ENCODE assay signal across 16 cellular contexts in genomic region chr16:24850289-24850931, GRCh38. TPM values are rescaled to one million over a fixed set of nuclear protein-coding genes. Genes with fewer than 3 reads are reported as not detected.
DNase-seq lines count a peak whose midpoint lies in the region; ATAC-seq, FAIRE-seq and TF ChIP-seq lines count a peak whose summit lies in the region.
"Had no signal": no experiment of that assay in that cellular context is flagged by ENCODE, and none has a peak within 500 bp of the region (broad histone marks: within the 10 kb centered on the region; RNA-seq: fewer than 3 reads in every experiment).

No MANE protein-coding gene starts in this region.

- no peaks in the 10 kb centered on the region for H3K36me3 Mint-ChIP-seq in natural killer cell treated with Interleukin-12 subunit alpha and Interleukin-12 subunit beta and Interleukin-15 and Interleukin-18, amount 100 ng/mL, for 72 hours
- H3K36me3 Mint-ChIP-seq in natural killer cell, result no peaks in the 10 kb centered on the region
- no peaks in the 10 kb centered on the region for H3K36me3 Mint-ChIP-seq in activated CD4-positive, alpha-beta memory T cell treated with anti-CD3 and anti-CD28 coated beads for 36 hours
- H3K36me3 Mint-ChIP-seq: activated naive CD8-positive, alpha-beta T cell treated with anti-CD3 and anti-CD28 coated beads, Interleukin-2, amount 10 ng/mL, durations not matched to agents 7 days and 5 days had no signal

- H3K4me3 Mint-ChIP-seq in natural killer cell treated with Interleukin-12 subunit alpha and Interleukin-12 subunit beta and Interleukin-15 and Interleukin-18, amount 100 ng/mL, for 72 hours, result no peak overlapping the region
- H3K4me3 Mint-ChIP-seq in natural killer cell, result no peak overlapping the region
- no peak overlapping the region for H3K4me3 Mint-ChIP-seq in activated CD4-positive, alpha-beta memory T cell treated with anti-CD3 and anti-CD28 coated beads for 36 hours
- H3K4me3 Mint-ChIP-seq: activated naive CD8-positive, alpha-beta T cell treated with anti-CD3 and anti-CD28 coated beads, Interleukin-2, amount 10 ng/mL, durations not matched to agents 7 days and 5 days; effector memory CD8-positive, alpha-beta T cell had no signal

- no peaks in the 10 kb centered on the region for H3K36me3 ChIP-seq in fibroblast of lung (ENCODE audit: control insufficient read depth, insufficient read depth, low read length)
- H3K36me3 ChIP-seq in HAP-1 (replicated peaks), result no peaks in the 10 kb centered on the region
- H3K36me3 ChIP-seq: prostate gland had no signal

- in situ Hi-C loops in HAP-1 (cut with MboI; ENCODE audit: low sequenced_read_pairs), result no loop called here

- H3K4me1 Mint-ChIP-seq in natural killer cell treated with Interleukin-12 subunit alpha and Interleukin-12 subunit beta and Interleukin-15 and Interleukin-18, amount 100 ng/mL, for 72 hours (ENCODE audit: low read depth in 2 of 2), result peaks cover 0 to 8% of the 10 kb centered on the region in 2 donors
- no peaks in the 10 kb centered on the region for H3K4me1 Mint-ChIP-seq in natural killer cell
- peaks cover 21% of the 10 kb centered on the region for H3K4me1 Mint-ChIP-seq in activated CD4-positive, alpha-beta memory T cell treated with anti-CD3 and anti-CD28 coated beads for 36 hours (ENCODE audit: low read depth)

- H4K20me1 ChIP-seq in fibroblast of lung (ENCODE audit: control insufficient read depth, extremely low read depth, insufficient read depth, low read length), result no peaks in the 10 kb centered on the region

- intact Hi-C loops in natural killer cell (cut with micrococcal nuclease), result no loop called here
- intact Hi-C loops in activated CD4-positive, alpha-beta memory T cell treated with anti-CD3 and anti-CD28 coated beads for 36 hours (cut with micrococcal nuclease), result loop anchor here (2.0 to 10.0 kb wide), 7 partner anchors 78 to 658 kb away; no protein-coding TSS in a partner anchor

- peaks cover 10% of the 10 kb centered on the region for H3K4me1 ChIP-seq in fibroblast of lung (ENCODE audit: control insufficient read depth, extremely low read depth, insufficient read depth, low read length)
- no peaks in the 10 kb centered on the region for H3K4me1 ChIP-seq in HAP-1

- FAIRE-seq in urothelium cell line (lab: Jason Lieb, UNC), result no peak
- FAIRE-seq: HTR-8/SVneo had no signal

- no peak overlapping the region for H3K27ac Mint-ChIP-seq in natural killer cell treated with Interleukin-12 subunit alpha and Interleukin-12 subunit beta and Interleukin-15 and Interleukin-18, amount 100 ng/mL, for 72 hours
- H3K27ac Mint-ChIP-seq in natural killer cell, result no peak overlapping the region
- no peak overlapping the region for H3K27ac Mint-ChIP-seq in activated CD4-positive, alpha-beta memory T cell treated with anti-CD3 and anti-CD28 coated beads for 36 hours
- H3K27ac Mint-ChIP-seq: activated naive CD8-positive, alpha-beta T cell treated with anti-CD3 and anti-CD28 coated beads, Interleukin-2, amount 10 ng/mL, durations not matched to agents 7 days and 5 days; effector memory CD8-positive, alpha-beta T cell had no signal

- no peak overlapping the region for H3K4me2 ChIP-seq in fibroblast of lung (ENCODE audit: extremely low read depth, insufficient read depth, low read length)

- H3K9me3 ChIP-seq in fibroblast of lung (ENCODE audit: control insufficient read depth, insufficient read depth, low read depth, low read length) (no peaks in the 10 kb centered on the region), HAP-1 (no peaks in the 10 kb centered on the region)
- H3K9me3 ChIP-seq: prostate gland had no signal

- peaks cover 0 to 5% of the 10 kb centered on the region in 2 donors for H3K27me3 Mint-ChIP-seq in natural killer cell treated with Interleukin-12 subunit alpha and Interleukin-12 subunit beta and Interleukin-15 and Interleukin-18, amount 100 ng/mL, for 72 hours
- no peaks in the 10 kb centered on the region for H3K27me3 Mint-ChIP-seq in natural killer cell (ENCODE audit: low read depth in 2 of 2)
- no peaks in the 10 kb centered on the region for H3K27me3 Mint-ChIP-seq in activated CD4-positive, alpha-beta memory T cell treated with anti-CD3 and anti-CD28 coated beads for 36 hours
- H3K27me3 Mint-ChIP-seq: activated naive CD8-positive, alpha-beta T cell treated with anti-CD3 and anti-CD28 coated beads, Interleukin-2, amount 10 ng/mL, durations not matched to agents 7 days and 5 days had no signal

- no peaks in the 10 kb centered on the region for H3K79me2 ChIP-seq in fibroblast of lung (ENCODE audit: control insufficient read depth, insufficient read depth, low read length)

- ATAC-seq in natural killer cell treated with Interleukin-12 subunit alpha and Interleukin-12 subunit beta and Interleukin-15 and Interleukin-18, amount 100 ng/mL, for 72 hours, result peak; percentile 36 to 41
- no peak for ATAC-seq in natural killer cell
- ATAC-seq: effector memory CD8-positive, alpha-beta T cell had no signal

- POLR2A ChIA-PET in activated CD4-positive, alpha-beta memory T cell treated with anti-CD3 and anti-CD28 coated beads for 36 hours (lab: Charles Lee), result interaction anchor here (2.0 kb wide), 1 partner anchor 11 kb away, joined by 5 read pairs; no protein-coding TSS in a partner anchor
- POLR2A ChIA-PET in GM10248 (lab: Yijun Ruan, JAX), result interaction anchor here (0.7 kb wide), 1 partner anchor 17 kb away, joined by 4 read pairs; no protein-coding TSS in a partner anchor

- TF ChIP-seq CTCF in natural killer cell (IDR thresholded peaks at IDR 0.05), result no peak
- TF ChIP-seq CTCF in fibroblast of lung (conservative IDR thresholded peaks at IDR 0.05 in 1 of 2, IDR thresholded peaks at IDR 0.05 in 1 of 2; ENCODE audit: low read depth in 1 of 2, low read length in 2 of 2), result no peak
- TF ChIP-seq CTCF in GM10248 (IDR thresholded peaks at IDR 0.05; ENCODE audit: control extremely low read depth, extremely low read depth, low read depth, missing control alignments), result no peak

- H3K4me3 ChIP-seq in fibroblast of lung (replicated peaks in 1 of 4; ENCODE audit: control extremely low read depth in 1 of 4, insufficient read depth in 1 of 4, low read depth in 3 of 4, low read length in 4 of 4), result no peak overlapping the region
- H3K4me3 ChIP-seq in HAP-1, result no peak overlapping the region
- H3K4me3 ChIP-seq: prostate gland had no signal

- H3K27me3 ChIP-seq in fibroblast of lung (ENCODE audit: control insufficient read depth, insufficient read depth, low read length) (no peaks in the 10 kb centered on the region), HAP-1 (ENCODE audit: low read depth) (no peaks in the 10 kb centered on the region)

- no peak overlapping the region for H3K9ac ChIP-seq in fibroblast of lung (ENCODE audit: insufficient read depth, low read length)

- no peak for DNase-seq in natural killer cell treated with Interleukin-12 subunit alpha and Interleukin-12 subunit beta and Interleukin-15 and Interleukin-18, amount 100 ng/mL, for 72 hours (ENCODE audit: low spot score)
- DNase-seq in natural killer cell, result no peak
- peak; percentile 53 for DNase-seq in activated CD4-positive, alpha-beta memory T cell treated with anti-CD3 and anti-CD28 coated beads for 36 hours
- peak; percentile 31 to 78 for DNase-seq in fibroblast of lung (ENCODE audit: low read depth in 2 of 2)
- peak; percentile 64 for DNase-seq in urothelium cell line (ENCODE audit: low spot score)
- no peak for DNase-seq in HAP-1 (ENCODE audit: low spot score in 2 of 2)
- DNase-seq in GM10248 (ENCODE audit: extremely low spot score), result no peak
- DNase-seq in NCI-H1436 treated with DMSO at 0.1 percent for 48 hours (lab: John Stamatoyannopoulos, UW), result no peak
- DNase-seq: activated CD4-positive, alpha-beta T cell treated with anti-CD3 and anti-CD28 coated beads for 1 hour; activated naive CD8-positive, alpha-beta T cell treated with anti-CD3 and anti-CD28 coated beads, Interleukin-2, amount 10 ng/mL, durations not matched to agents 7 days and 5 days; effector memory CD8-positive, alpha-beta T cell; stimulated activated CD4-positive, alpha-beta T cell treated with anti-CD3 and anti-CD28 coated beads, Interleukin-2, amount 100 ng/mL, for 48 hours; stimulated activated naive CD4-positive, alpha-beta T cell treated with Interleukin-2 at 50 U/mL for 16 hours had no signal

- no peak overlapping the region for H2AFZ ChIP-seq in fibroblast of lung (ENCODE audit: low read length)

- CTCF ChIA-PET in activated CD4-positive, alpha-beta memory T cell treated with anti-CD3 and anti-CD28 coated beads for 36 hours (lab: Charles Lee), result interaction anchor here (1.0 to 1.7 kb wide), 3 partner anchors 56 to 270 kb away, joined by 3 to 4 read pairs (median 3); no protein-coding TSS in a partner anchor
- CTCF ChIA-PET in GM10248 (lab: Yijun Ruan, JAX), result interaction anchor here (1.0 kb wide), 1 partner anchor 16 kb away, joined by 3 read pairs; no protein-coding TSS in a partner anchor

- no peaks in the 10 kb centered on the region for H3K9me3 Mint-ChIP-seq in natural killer cell treated with Interleukin-12 subunit alpha and Interleukin-12 subunit beta and Interleukin-15 and Interleukin-18, amount 100 ng/mL, for 72 hours
- no peaks in the 10 kb centered on the region for H3K9me3 Mint-ChIP-seq in natural killer cell
- no peaks in the 10 kb centered on the region for H3K9me3 Mint-ChIP-seq in activated CD4-positive, alpha-beta memory T cell treated with anti-CD3 and anti-CD28 coated beads for 36 hours
- H3K9me3 Mint-ChIP-seq: activated naive CD8-positive, alpha-beta T cell treated with anti-CD3 and anti-CD28 coated beads, Interleukin-2, amount 10 ng/mL, durations not matched to agents 7 days and 5 days; effector memory CD8-positive, alpha-beta T cell had no signal

- H3K27ac ChIP-seq in fibroblast of lung (ENCODE audit: insufficient read depth, low read length), result peak overlapping the region; percentile 28
- H3K27ac ChIP-seq: prostate gland had no signal

RNA-seq across cellular contexts. Expression of gene SLC5A11, which starts 4.6 kb away (rescaled TPM):
- 1 to 10 TPM in 1 of 2 donors, under 1 TPM in 1; 0.81 to 2.4 TPM for total RNA-seq in natural killer cell treated with Interleukin-12 subunit alpha and Interleukin-12 subunit beta and Interleukin-15 and Interleukin-18, amount 100 ng/mL, for 72 hours
- under 1 TPM in 2 of 3 donors, not detected in 1; 0.20 to 0.40 TPM for total RNA-seq in natural killer cell
- total RNA-seq in activated CD4-positive, alpha-beta memory T cell treated with anti-CD3 and anti-CD28 coated beads for 36 hours, result under 1 TPM in 1 of 2 experiments, not detected in 1; 0.12 TPM
- total RNA-seq in fibroblast of lung, result under 0.01 TPM in 1 of 2 replicates, not detected in the other
- polyA plus RNA-seq in fibroblast of lung, result not detected in 2 replicates
- polyA plus RNA-seq in fibroblast of lung (2012), result not detected in 2 replicates
- polyA minus RNA-seq in fibroblast of lung (ENCODE audit: low replicate concordance), result not detected in 2 replicates
- total RNA-seq: prostate gland, SK-MEL-5 had no signal

Comparison
In these comparisons a context has a peak if more than half of its experiments do, and no peak if none do; other contexts are left out.
1. ATAC-seq: peak in natural killer cell treated with Interleukin-12 subunit alpha and Interleukin-12 subunit beta and Interleukin-15 and Interleukin-18, amount 100 ng/mL, for 72 hours (2 of 2); none in natural killer cell (0 of 3).
2. DNase-seq: peak in activated CD4-positive, alpha-beta memory T cell treated with anti-CD3 and anti-CD28 coated beads for 36 hours (single experiment), fibroblast of lung (2 of 2) and urothelium cell line (single experiment); none in natural killer cell treated with Interleukin-12 subunit alpha and Interleukin-12 subunit beta and Interleukin-15 and Interleukin-18, amount 100 ng/mL, for 72 hours (single experiment), natural killer cell (single experiment), HAP-1 (0 of 2), GM10248 (single experiment) and NCI-H1436 treated with DMSO at 0.1 percent for 48 hours (single experiment).